1 cellular context compared by ENCODE assay signal in genomic region chr9:111632051-111632450, GRCh38.
TF ChIP-seq lines count a peak whose summit lies in the region.

No MANE protein-coding gene starts in this region.

TF ChIP-seq in HepG2, 621 proteins besides CTCF, POLR2A, EP300 and RAD21:
- TF ChIP-seq HNRNPL (IDR thresholded peaks at IDR 0.05; ENCODE audit: low read depth, low read length), result no peak
- TF ChIP-seq, protein P1, sequence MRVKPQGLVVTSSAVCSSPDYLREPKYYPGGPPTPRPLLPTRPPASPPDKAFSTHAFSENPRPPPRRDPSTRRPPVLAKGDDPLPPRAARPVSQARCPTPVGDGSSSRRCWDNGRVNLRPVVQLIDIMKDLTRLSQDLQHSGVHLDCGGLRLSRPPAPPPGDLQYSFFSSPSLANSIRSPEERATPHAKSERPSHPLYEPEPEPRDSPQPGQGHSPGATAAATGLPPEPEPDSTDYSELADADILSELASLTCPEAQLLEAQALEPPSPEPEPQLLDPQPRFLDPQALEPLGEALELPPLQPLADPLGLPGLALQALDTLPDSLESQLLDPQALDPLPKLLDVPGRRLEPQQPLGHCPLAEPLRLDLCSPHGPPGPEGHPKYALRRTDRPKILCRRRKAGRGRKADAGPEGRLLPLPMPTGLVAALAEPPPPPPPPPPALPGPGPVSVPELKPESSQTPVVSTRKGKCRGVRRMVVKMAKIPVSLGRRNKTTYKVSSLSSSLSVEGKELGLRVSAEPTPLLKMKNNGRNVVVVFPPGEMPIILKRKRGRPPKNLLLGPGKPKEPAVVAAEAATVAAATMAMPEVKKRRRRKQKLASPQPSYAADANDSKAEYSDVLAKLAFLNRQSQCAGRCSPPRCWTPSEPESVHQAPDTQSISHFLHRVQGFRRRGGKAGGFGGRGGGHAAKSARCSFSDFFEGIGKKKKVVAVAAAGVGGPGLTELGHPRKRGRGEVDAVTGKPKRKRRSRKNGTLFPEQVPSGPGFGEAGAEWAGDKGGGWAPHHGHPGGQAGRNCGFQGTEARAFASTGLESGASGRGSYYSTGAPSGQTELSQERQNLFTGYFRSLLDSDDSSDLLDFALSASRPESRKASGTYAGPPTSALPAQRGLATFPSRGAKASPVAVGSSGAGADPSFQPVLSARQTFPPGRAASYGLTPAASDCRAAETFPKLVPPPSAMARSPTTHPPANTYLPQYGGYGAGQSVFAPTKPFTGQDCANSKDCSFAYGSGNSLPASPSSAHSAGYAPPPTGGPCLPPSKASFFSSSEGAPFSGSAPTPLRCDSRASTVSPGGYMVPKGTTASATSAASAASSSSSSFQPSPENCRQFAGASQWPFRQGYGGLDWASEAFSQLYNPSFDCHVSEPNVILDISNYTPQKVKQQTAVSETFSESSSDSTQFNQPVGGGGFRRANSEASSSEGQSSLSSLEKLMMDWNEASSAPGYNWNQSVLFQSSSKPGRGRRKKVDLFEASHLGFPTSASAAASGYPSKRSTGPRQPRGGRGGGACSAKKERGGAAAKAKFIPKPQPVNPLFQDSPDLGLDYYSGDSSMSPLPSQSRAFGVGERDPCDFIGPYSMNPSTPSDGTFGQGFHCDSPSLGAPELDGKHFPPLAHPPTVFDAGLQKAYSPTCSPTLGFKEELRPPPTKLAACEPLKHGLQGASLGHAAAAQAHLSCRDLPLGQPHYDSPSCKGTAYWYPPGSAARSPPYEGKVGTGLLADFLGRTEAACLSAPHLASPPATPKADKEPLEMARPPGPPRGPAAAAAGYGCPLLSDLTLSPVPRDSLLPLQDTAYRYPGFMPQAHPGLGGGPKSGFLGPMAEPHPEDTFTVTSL (CRISPR knock-in tag; IDR thresholded peaks at IDR 0.05; ENCODE audit: borderline replicate concordance), result 0 out of 2 replicates have a peak, but pooled peaks have one; percentile 29
- no peak for TF ChIP-seq ZNF687 (CRISPR knock-in tag; IDR thresholded peaks at IDR 0.05)
- TF ChIP-seq KLF13 (CRISPR knock-in tag; IDR thresholded peaks at IDR 0.05), result no peak
- no peak for TF ChIP-seq ZNF652 (CRISPR knock-in tag; IDR thresholded peaks at IDR 0.05; ENCODE audit: borderline replicate concordance, low read depth)
- no peak for TF ChIP-seq MYNN (CRISPR knock-in tag; IDR thresholded peaks at IDR 0.05; ENCODE audit: low read depth)
- TF ChIP-seq TMF1 (CRISPR knock-in tag; IDR thresholded peaks at IDR 0.05; ENCODE audit: low read depth), result 0 out of 2 replicates have a peak, but pooled peaks have one; percentile 4
- TF ChIP-seq KLF9 (CRISPR knock-in tag; IDR thresholded peaks at IDR 0.05; ENCODE audit: low read depth), result no peak
- TF ChIP-seq ZNF235 (CRISPR knock-in tag; IDR thresholded peaks at IDR 0.05; ENCODE audit: borderline replicate concordance), result no peak
- TF ChIP-seq NCOA2 (CRISPR knock-in tag; IDR thresholded peaks at IDR 0.05), result peak; percentile 19; the same call in 1 of the 2 replicates
- no peak for TF ChIP-seq PHF21A (CRISPR knock-in tag; IDR thresholded peaks at IDR 0.05)
- no peak for TF ChIP-seq ZNF562 (CRISPR knock-in tag; IDR thresholded peaks at IDR 0.05; ENCODE audit: borderline replicate concordance)
- TF ChIP-seq CEBPB (IDR thresholded peaks at IDR 0.05; ENCODE audit: borderline replicate concordance, low read depth, low read length), result peak; percentile 17; the same call in 1 of the 2 replicates
- no peak for TF ChIP-seq ZNF143 (CRISPR knock-in tag; IDR thresholded peaks at IDR 0.05)
- TF ChIP-seq ZNF703 (CRISPR knock-in tag; IDR thresholded peaks at IDR 0.05; ENCODE audit: borderline replicate concordance), result no peak
- no peak for TF ChIP-seq ZNF780A (CRISPR knock-in tag; IDR thresholded peaks at IDR 0.05)
- TF ChIP-seq JUNB (CRISPR knock-in tag; IDR thresholded peaks at IDR 0.05; ENCODE audit: borderline replicate concordance), result no peak
- TF ChIP-seq ZNF510 (CRISPR knock-in tag; IDR thresholded peaks at IDR 0.05; ENCODE audit: low read depth), result no peak
- no peak for TF ChIP-seq ZNF850 (CRISPR knock-in tag; conservative IDR thresholded peaks at IDR 0.05)
- TF ChIP-seq, protein P2, sequence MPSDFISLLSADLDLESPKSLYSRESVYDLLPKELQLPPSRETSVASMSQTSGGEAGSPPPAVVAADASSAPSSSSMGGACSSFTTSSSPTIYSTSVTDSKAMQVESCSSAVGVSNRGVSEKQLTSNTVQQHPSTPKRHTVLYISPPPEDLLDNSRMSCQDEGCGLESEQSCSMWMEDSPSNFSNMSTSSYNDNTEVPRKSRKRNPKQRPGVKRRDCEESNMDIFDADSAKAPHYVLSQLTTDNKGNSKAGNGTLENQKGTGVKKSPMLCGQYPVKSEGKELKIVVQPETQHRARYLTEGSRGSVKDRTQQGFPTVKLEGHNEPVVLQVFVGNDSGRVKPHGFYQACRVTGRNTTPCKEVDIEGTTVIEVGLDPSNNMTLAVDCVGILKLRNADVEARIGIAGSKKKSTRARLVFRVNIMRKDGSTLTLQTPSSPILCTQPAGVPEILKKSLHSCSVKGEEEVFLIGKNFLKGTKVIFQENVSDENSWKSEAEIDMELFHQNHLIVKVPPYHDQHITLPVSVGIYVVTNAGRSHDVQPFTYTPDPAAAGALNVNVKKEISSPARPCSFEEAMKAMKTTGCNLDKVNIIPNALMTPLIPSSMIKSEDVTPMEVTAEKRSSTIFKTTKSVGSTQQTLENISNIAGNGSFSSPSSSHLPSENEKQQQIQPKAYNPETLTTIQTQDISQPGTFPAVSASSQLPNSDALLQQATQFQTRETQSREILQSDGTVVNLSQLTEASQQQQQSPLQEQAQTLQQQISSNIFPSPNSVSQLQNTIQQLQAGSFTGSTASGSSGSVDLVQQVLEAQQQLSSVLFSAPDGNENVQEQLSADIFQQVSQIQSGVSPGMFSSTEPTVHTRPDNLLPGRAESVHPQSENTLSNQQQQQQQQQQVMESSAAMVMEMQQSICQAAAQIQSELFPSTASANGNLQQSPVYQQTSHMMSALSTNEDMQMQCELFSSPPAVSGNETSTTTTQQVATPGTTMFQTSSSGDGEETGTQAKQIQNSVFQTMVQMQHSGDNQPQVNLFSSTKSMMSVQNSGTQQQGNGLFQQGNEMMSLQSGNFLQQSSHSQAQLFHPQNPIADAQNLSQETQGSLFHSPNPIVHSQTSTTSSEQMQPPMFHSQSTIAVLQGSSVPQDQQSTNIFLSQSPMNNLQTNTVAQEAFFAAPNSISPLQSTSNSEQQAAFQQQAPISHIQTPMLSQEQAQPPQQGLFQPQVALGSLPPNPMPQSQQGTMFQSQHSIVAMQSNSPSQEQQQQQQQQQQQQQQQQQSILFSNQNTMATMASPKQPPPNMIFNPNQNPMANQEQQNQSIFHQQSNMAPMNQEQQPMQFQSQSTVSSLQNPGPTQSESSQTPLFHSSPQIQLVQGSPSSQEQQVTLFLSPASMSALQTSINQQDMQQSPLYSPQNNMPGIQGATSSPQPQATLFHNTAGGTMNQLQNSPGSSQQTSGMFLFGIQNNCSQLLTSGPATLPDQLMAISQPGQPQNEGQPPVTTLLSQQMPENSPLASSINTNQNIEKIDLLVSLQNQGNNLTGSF (CRISPR knock-in tag; IDR thresholded peaks at IDR 0.05), result no peak
- TF ChIP-seq ZNF839 (CRISPR knock-in tag; IDR thresholded peaks at IDR 0.05; ENCODE audit: borderline replicate concordance), result no peak
- TF ChIP-seq CAMTA2 (CRISPR knock-in tag; IDR thresholded peaks at IDR 0.05; ENCODE audit: borderline replicate concordance), result no peak
- TF ChIP-seq ZNF556 (CRISPR knock-in tag; IDR thresholded peaks at IDR 0.05; ENCODE audit: borderline replicate concordance), result no peak
- no peak for TF ChIP-seq SALL2 (CRISPR knock-in tag; IDR thresholded peaks at IDR 0.05)
